ENCODE assay signal across 25 cellular contexts in the genomic region with DNA sequence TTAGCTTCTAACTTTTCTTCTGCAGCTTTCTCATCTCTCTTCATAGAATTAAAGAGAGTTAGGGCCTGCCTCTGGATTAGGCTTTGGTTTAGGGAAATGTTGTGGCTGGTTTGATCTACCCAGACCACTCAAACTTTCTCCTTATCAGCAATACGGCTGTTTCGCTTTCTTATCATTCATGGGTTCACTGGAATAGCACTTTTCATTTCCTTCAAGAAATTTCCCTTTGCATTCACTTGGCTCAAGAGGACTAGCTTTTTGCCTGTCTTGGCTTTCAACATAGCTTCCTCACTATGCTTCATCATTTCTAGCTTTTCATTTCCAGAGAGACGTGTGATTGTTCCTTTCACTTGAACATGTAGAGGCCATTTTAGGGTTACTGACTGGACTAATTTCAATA. TPM values are rescaled to one million over a fixed set of nuclear protein-coding genes. Genes with fewer than 3 reads are reported as not detected.
DNase-seq lines count a peak whose midpoint lies in the region; ATAC-seq and TF ChIP-seq lines count a peak whose summit lies in the region.
"Had no signal": no experiment of that assay in that cellular context is flagged by ENCODE, and none has a peak within 500 bp of the region (broad histone marks: within the 10 kb centered on the region; RNA-seq: fewer than 3 reads in every experiment).

No MANE protein-coding gene starts in this region.

- TF ChIP-seq POLR2A in gastrocnemius medialis (IDR thresholded peaks at IDR 0.05): no peak

- TF ChIP-seq CTCF in right atrium auricular region (IDR thresholded peaks at IDR 0.05) (no peak), gastrocnemius medialis (IDR thresholded peaks at IDR 0.05 in 4 of 5, conservative IDR thresholded peaks at IDR 0.05 in 1 of 5) (no peak), upper lobe of right lung (IDR thresholded peaks at IDR 0.05) (no peak)

- in situ Hi-C loops in gastrocnemius medialis (cut with MboI; ENCODE audit: low sequenced_read_pairs in 4 of 4): no loop called here

- intact Hi-C loops in cardiac septum (cut with DNase I): no loop called here
- intact Hi-C loops in gastrocnemius medialis (cut with DNase I; ENCODE audit: low total_unique reads): no loop called here
- intact Hi-C loops in upper lobe of right lung (cut with DNase I): no loop called here

- no peak for ATAC-seq in gastrocnemius medialis
- ATAC-seq in upper lobe of right lung: no peak
- ATAC-seq in GM21723 (IDR thresholded peaks at IDR 0.05; ENCODE audit: unreplicated experiment): no peak
- no peak for ATAC-seq in HG02970 (IDR thresholded peaks at IDR 0.05; ENCODE audit: low FRiP score, unreplicated experiment)
- ATAC-seq: activated CD4-positive, CD25-positive, alpha-beta regulatory T cell treated with anti-CD3 and anti-CD28 coated beads, Interleukin-2, amount 50 U/mL, for 24 hours; left lung; naive thymus-derived CD4-positive, alpha-beta T cell; Panc1; T-helper 17 cell had no signal

- H3K4me3 ChIP-seq in right atrium auricular region (no peak overlapping the region), gastrocnemius medialis (no peak overlapping the region), upper lobe of right lung (no peak overlapping the region)
- H3K4me3 ChIP-seq: left lung had no signal

- H3K36me3 ChIP-seq in right atrium auricular region (no peaks in the 10 kb centered on the region), gastrocnemius medialis (no peaks in the 10 kb centered on the region), upper lobe of right lung (no peaks in the 10 kb centered on the region)
- H3K36me3 ChIP-seq: brain microvascular endothelial cell, left lung had no signal

- DNase-seq in right atrium auricular region (ENCODE audit: low spot score): no peak
- no peak for DNase-seq in cardiac septum (ENCODE audit: low spot score)
- no peak for DNase-seq in gastrocnemius medialis
- DNase-seq in upper lobe of right lung: no peak
- DNase-seq in NCI-H69 (lab: John Stamatoyannopoulos, UW): no peak
- DNase-seq: activated CD4-positive, alpha-beta memory T cell treated with anti-CD3 and anti-CD28 coated beads for 36 hours; activated naive CD4-positive, alpha-beta T cell treated with anti-CD3 and anti-CD28 coated beads for 36 hours; amniotic stem cell; brain microvascular endothelial cell; HCEC 1CT; Kasumi-1; left lung; naive thymus-derived CD4-positive, alpha-beta T cell; NCI-H1436; NCI-H2081 treated with DMSO at 0.1 percent for 48 hours; NCI-H2227 treated with DMSO at 0.1 percent for 48 hours; NCI-H774; SHP77; stimulated activated CD4-positive, alpha-beta T cell treated with anti-CD3 and anti-CD28 coated beads, Interleukin-4, amount 100 ng/mL, for 24 hours; T-helper 17 cell had no signal

- H3K27me3 ChIP-seq in right atrium auricular region: no peaks in the 10 kb centered on the region
- no peaks in the 10 kb centered on the region for H3K27me3 ChIP-seq in gastrocnemius medialis
- H3K27me3 ChIP-seq in upper lobe of right lung: no peaks in the 10 kb centered on the region
- H3K27me3 ChIP-seq: brain microvascular endothelial cell, left lung had no signal

- H3K9me3 ChIP-seq in right atrium auricular region (no peaks in the 10 kb centered on the region), gastrocnemius medialis (no peaks in the 10 kb centered on the region), upper lobe of right lung (no peaks in the 10 kb centered on the region)
- H3K9me3 ChIP-seq: left lung had no signal

- H3K27ac ChIP-seq in right atrium auricular region (peak overlapping the region; percentile 70 to 74), cingulate gyrus (ENCODE audit: low read depth, low read length) (peak overlapping the region; percentile 50), gastrocnemius medialis (peak overlapping the region; percentile 53 to 76 (median 69)), upper lobe of right lung (peak overlapping the region; percentile 33)
- H3K27ac ChIP-seq: brain microvascular endothelial cell had no signal

- H3K4me1 ChIP-seq in right atrium auricular region (peaks cover 0 to 60% of the 10 kb centered on the region in 2 donors), gastrocnemius medialis (peaks cover 36 to 47% of the 10 kb centered on the region in 2 donors), upper lobe of right lung (peaks cover 31% of the 10 kb centered on the region)

RNA-seq across cellular contexts. Expression of a gene that starts 59.6 kb away (rescaled TPM):
- total RNA-seq in right atrium auricular region: 10 to 100 TPM; 13.6 to 31.2 TPM
- total RNA-seq in cardiac septum: 24.4 TPM
- total RNA-seq in gastrocnemius medialis: 10 to 100 TPM in 3 of 4 donors, 1 to 10 TPM in 1; 8.5 to 16.0 (median 15.2) TPM
- total RNA-seq in upper lobe of right lung: 64.6 TPM
